6 cellular contexts compared by ENCODE assay signal in genomic region chr19:48644355-48644754, GRCh38. TPM values are rescaled to one million over a fixed set of nuclear protein-coding genes. Genes with fewer than 3 reads are reported as not detected.
DNase-seq lines count a peak whose midpoint lies in the region; ATAC-seq and TF ChIP-seq lines count a peak whose summit lies in the region.

No MANE protein-coding gene starts in this region.

- TF ChIP-seq CTCF in gastroesophageal sphincter (IDR thresholded peaks at IDR 0.05) (no peak), stomach (IDR thresholded peaks at IDR 0.05) (no peak), WERI-Rb-1 (IDR thresholded peaks at IDR 0.05; ENCODE audit: low read depth, low read length) (no peak)

- H3K4me1 ChIP-seq in gastroesophageal sphincter (peaks cover 0 to 40% (median 16%) of the 10 kb centered on the region in 3 donors), stomach (peaks cover 19 to 44% (median 31%) of the 10 kb centered on the region in 4 donors)

- H3K9me3 Mint-ChIP-seq in activated naive CD4-positive, alpha-beta T cell treated with anti-CD3 and anti-CD28 coated beads for 36 hours = no peaks in the 10 kb centered on the region
- no peaks in the 10 kb centered on the region for H3K9me3 Mint-ChIP-seq in activated naive CD4-positive, alpha-beta T cell treated with anti-CD3 and anti-CD28 coated beads, Interleukin-2, amount 50 U/mL, for 72 hours

- H3K4me3 ChIP-seq in gastroesophageal sphincter (peak overlapping the region in 1 of 2 donors; percentile 59), stomach (peak overlapping the region; percentile 50 to 65 (median 57)), WERI-Rb-1 (ENCODE audit: low read depth, low read length) (no peak overlapping the region)

- CTCF ChIA-PET in activated naive CD4-positive, alpha-beta T cell treated with anti-CD3 and anti-CD28 coated beads for 36 hours (lab: Charles Lee) = interaction anchor here (1.3 to 2.6 kb wide), 2 partner anchors 31 to 198 kb away, joined by 3 to 17 read pairs; no protein-coding TSS in a partner anchor

- DNase-seq in activated naive CD4-positive, alpha-beta T cell treated with anti-CD3 and anti-CD28 coated beads for 36 hours = no peak
- no peak for DNase-seq in activated naive CD4-positive, alpha-beta T cell treated with anti-CD3 and anti-CD28 coated beads, Interleukin-2, amount 50 U/mL, for 72 hours (ENCODE audit: low spot score in 2 of 2)
- DNase-seq in stomach (no peak), WERI-Rb-1 (no peak)

- H3K27ac ChIP-seq in gastroesophageal sphincter (peak overlapping the region in 3 of 4 donors; percentile 89 to 94 (median 93)), stomach (peak overlapping the region in 2 of 5 donors; percentile 93 to 95), WERI-Rb-1 (no peak overlapping the region)

- intact Hi-C loops in activated naive CD4-positive, alpha-beta T cell treated with anti-CD3 and anti-CD28 coated beads for 36 hours (cut with micrococcal nuclease) = no loop called here
- intact Hi-C loops in stomach (cut with DNase I; ENCODE audit: low total_unique reads) = loop anchor here (10.0 kb wide), 1 partner anchor 100 kb away; the partner anchor contains the start of genes IZUMO1 and RASIP1

- ATAC-seq in activated naive CD4-positive, alpha-beta T cell treated with anti-CD3 and anti-CD28 coated beads, Interleukin-2, amount 50 U/mL, for 72 hours = no peak
- ATAC-seq in gastroesophageal sphincter (no peak), HG02642 (IDR thresholded peaks at IDR 0.05; ENCODE audit: poor library complexity, unreplicated experiment) (no peak)

- H3K27ac Mint-ChIP-seq in activated naive CD4-positive, alpha-beta T cell treated with anti-CD3 and anti-CD28 coated beads for 36 hours = no peak overlapping the region
- H3K27ac Mint-ChIP-seq in activated naive CD4-positive, alpha-beta T cell treated with anti-CD3 and anti-CD28 coated beads, Interleukin-2, amount 50 U/mL, for 72 hours = no peak overlapping the region

- H3K36me3 Mint-ChIP-seq in activated naive CD4-positive, alpha-beta T cell treated with anti-CD3 and anti-CD28 coated beads for 36 hours (ENCODE audit: low read depth) = no peaks in the 10 kb centered on the region
- H3K36me3 Mint-ChIP-seq in activated naive CD4-positive, alpha-beta T cell treated with anti-CD3 and anti-CD28 coated beads, Interleukin-2, amount 50 U/mL, for 72 hours = no peaks in the 10 kb centered on the region

- peaks cover 31% of the 10 kb centered on the region for H3K4me1 Mint-ChIP-seq in activated naive CD4-positive, alpha-beta T cell treated with anti-CD3 and anti-CD28 coated beads for 36 hours (ENCODE audit: low read depth)

- H3K36me3 ChIP-seq in gastroesophageal sphincter (no peaks in the 10 kb centered on the region), stomach (no peaks in the 10 kb centered on the region), WERI-Rb-1 (no peaks in the 10 kb centered on the region)

- H3K27me3 ChIP-seq in gastroesophageal sphincter (no peaks in the 10 kb centered on the region), stomach (no peaks in the 10 kb centered on the region), WERI-Rb-1 (ENCODE audit: insufficient read depth, low read depth, severe bottlenecking) (no peaks in the 10 kb centered on the region)

- no peak for TF ChIP-seq POLR2A in gastroesophageal sphincter (IDR thresholded peaks at IDR 0.05)
- TF ChIP-seq POLR2A in stomach (IDR thresholded peaks at IDR 0.05) = no peak

- no CpG with 5 or more reads among the region's 4 CpGs for WGBS in gastroesophageal sphincter (ENCODE audit: low coverage in 1 of 2), 2 donors
- WGBS in stomach, 5 donors = 71 to 80% (median 76%) methylated on average over 4 of the region's 4 CpGs

- no peaks in the 10 kb centered on the region for H3K27me3 Mint-ChIP-seq in activated naive CD4-positive, alpha-beta T cell treated with anti-CD3 and anti-CD28 coated beads for 36 hours (ENCODE audit: low read depth)

- H3K4me3 Mint-ChIP-seq in activated naive CD4-positive, alpha-beta T cell treated with anti-CD3 and anti-CD28 coated beads for 36 hours = peak overlapping the region; percentile 78

- TF ChIP-seq EP300 in gastroesophageal sphincter (IDR thresholded peaks at IDR 0.05) (no peak), stomach (IDR thresholded peaks at IDR 0.05) (no peak)

- no peaks in the 10 kb centered on the region for H3K9me3 ChIP-seq in gastroesophageal sphincter
- H3K9me3 ChIP-seq in stomach = no peaks in the 10 kb centered on the region
- H3K9me3 ChIP-seq in WERI-Rb-1 (ENCODE audit: severe bottlenecking) = no peaks in the 10 kb centered on the region

RNA-seq across cellular contexts. Expression of gene CA11, which starts 1.6 kb away (rescaled TPM):
- total RNA-seq in activated naive CD4-positive, alpha-beta T cell treated with anti-CD3 and anti-CD28 coated beads for 36 hours = 10 to 100 TPM; 12.0 to 14.9 TPM
- total RNA-seq in activated naive CD4-positive, alpha-beta T cell treated with anti-CD3 and anti-CD28 coated beads, Interleukin-2, amount 50 U/mL, for 72 hours = 10 to 100 TPM in 1 of 2 donors, 1 to 10 TPM in 1; 7.9 to 10.9 TPM
- total RNA-seq in gastroesophageal sphincter = 10 to 100 TPM in 3 of 4 donors, 1 to 10 TPM in 1; 10.0 to 28.5 (median 12.5) TPM
- total RNA-seq in stomach = 10 to 100 TPM in 2 of 5 donors, 1 to 10 TPM in 2, not detected in 1; 1.8 to 33.0 (median 18.1) TPM
- 10 to 100 TPM; 15.7 to 17.7 (median 15.8) TPM for polyA plus RNA-seq in stomach

RNA-seq across cellular contexts. Expression of gene DBP, which starts 7.2 kb away (rescaled TPM):
- 1 to 10 TPM; 7.8 to 9.7 TPM for total RNA-seq in activated naive CD4-positive, alpha-beta T cell treated with anti-CD3 and anti-CD28 coated beads for 36 hours
- total RNA-seq in activated naive CD4-positive, alpha-beta T cell treated with anti-CD3 and anti-CD28 coated beads, Interleukin-2, amount 50 U/mL, for 72 hours = 10 to 100 TPM; 10.5 to 16.9 TPM
- 10 to 100 TPM in 2 of 4 donors, 1 to 10 TPM in 2; 2.9 to 16.8 (median 8.9) TPM for total RNA-seq in gastroesophageal sphincter
- 10 to 100 TPM in 1 of 5 donors, 1 to 10 TPM in 3, not detected in 1; 7.2 to 21.7 (median 9.7) TPM for total RNA-seq in stomach
- 10 to 100 TPM in 1 of 3 donors, 1 to 10 TPM in 2; 4.2 to 29.0 (median 9.2) TPM for polyA plus RNA-seq in stomach

RNA-seq across cellular contexts. Expression of gene SPHK2, which starts 25.0 kb away (rescaled TPM):
- 10 to 100 TPM; 20.1 to 20.6 TPM for total RNA-seq in activated naive CD4-positive, alpha-beta T cell treated with anti-CD3 and anti-CD28 coated beads for 36 hours
- 10 to 100 TPM; 25.7 to 40.4 TPM for total RNA-seq in activated naive CD4-positive, alpha-beta T cell treated with anti-CD3 and anti-CD28 coated beads, Interleukin-2, amount 50 U/mL, for 72 hours
- total RNA-seq in gastroesophageal sphincter = 10 to 100 TPM in 3 of 4 donors, 1 to 10 TPM in 1; 7.2 to 17.9 (median 13.7) TPM
- 100 to 1,000 TPM in 1 of 5 donors, 10 to 100 TPM in 4; 10.6 to 156 (median 19.2) TPM for total RNA-seq in stomach
- polyA plus RNA-seq in stomach = 10 to 100 TPM in 2 of 3 donors, 1 to 10 TPM in 1; 9.4 to 20.5 (median 19.9) TPM

RNA-seq across cellular contexts. Expression of gene RPL18, which starts 25.4 kb away (rescaled TPM):
- total RNA-seq in activated naive CD4-positive, alpha-beta T cell treated with anti-CD3 and anti-CD28 coated beads for 36 hours = 1,000 to 10,000 TPM; 2,373 to 2,473 TPM
- total RNA-seq in activated naive CD4-positive, alpha-beta T cell treated with anti-CD3 and anti-CD28 coated beads, Interleukin-2, amount 50 U/mL, for 72 hours = 1,000 to 10,000 TPM; 2,030 to 2,264 TPM
- total RNA-seq in gastroesophageal sphincter (1,000 to 10,000 TPM; 1,261 to 2,300 (median 1,588) TPM), stomach (1,000 to 10,000 TPM; 1,272 to 3,316 (median 1,768) TPM)
- 1,000 to 10,000 TPM; 2,771 to 3,739 (median 3,620) TPM for polyA plus RNA-seq in stomach

RNA-seq across cellular contexts. Expression of gene NTN5, which starts 28.5 kb away (rescaled TPM):
- under 1 TPM in 1 of 2 experiments, not detected in 1; 0.17 TPM for total RNA-seq in activated naive CD4-positive, alpha-beta T cell treated with anti-CD3 and anti-CD28 coated beads for 36 hours
- total RNA-seq in activated naive CD4-positive, alpha-beta T cell treated with anti-CD3 and anti-CD28 coated beads, Interleukin-2, amount 50 U/mL, for 72 hours = 1 to 10 TPM; 1.6 to 2.5 TPM
- 1 to 10 TPM in 2 of 4 donors, under 1 TPM in 1, not detected in 1; 0.78 to 2.3 (median 1.1) TPM for total RNA-seq in gastroesophageal sphincter
- not detected for total RNA-seq in stomach
- 1 to 10 TPM in 1 of 3 donors, not detected in 2; 1.3 TPM for polyA plus RNA-seq in stomach
